Comparison of ENCODE assay signal across 18 cellular contexts in genomic region chr2:178152542-178152941, GRCh38.
"Had no signal": no experiment of that assay in that cellular context is flagged by ENCODE, and none has a peak within 500 bp of the region (broad histone marks: within the 10 kb centered on the region; RNA-seq: fewer than 3 reads in every experiment).

No MANE protein-coding gene starts in this region.

- H3K9me3 ChIP-seq: gastrocnemius medialis, left ventricle myocardium inferior, right atrium auricular region, tibial artery, upper lobe of left lung, uterus had no signal

- ATAC-seq: esophagus mucosa; stimulated activated memory B cell treated with anti-CD40 and anti-IgM and Interleukin-4, amounts not matched to agents 10 μg/mL and 1 μg/mL and 100 μg/mL, for 72 hours had no signal

- H3K4me3 ChIP-seq: gastrocnemius medialis, heart right ventricle, left ventricle myocardium inferior, lung, right atrium auricular region, tibial artery, upper lobe of left lung, uterus had no signal

- H3K4me1 ChIP-seq: heart right ventricle, left ventricle myocardium inferior, right atrium auricular region, uterus had no signal

- H3K27me3 ChIP-seq: gastrocnemius medialis, right atrium auricular region, upper lobe of left lung, uterus had no signal

- H3K27ac ChIP-seq: gastrocnemius medialis, heart right ventricle, left ventricle myocardium inferior, right atrium auricular region, tibial artery, upper lobe of left lung, uterus had no signal

- DNase-seq: cortex of kidney; effector memory CD4-positive, alpha-beta T cell; gastrocnemius medialis; islet precursor cell; left ventricle myocardium inferior; mesendoderm; naive B cell; nephron progenitor cell; stimulated activated CD4-positive, alpha-beta T cell treated with anti-CD3 and anti-CD28 coated beads, Interleukin-1b, Interleukin-23, amount 100 ng/mL, for 48 hours; stimulated activated CD4-positive, alpha-beta T cell treated with anti-CD3 and anti-CD28 coated beads, Interleukin-4, amount 100 ng/mL, for 24 hours; tibial artery; upper lobe of left lung; uterus had no signal

- H3K36me3 ChIP-seq: gastrocnemius medialis, heart right ventricle, left ventricle myocardium inferior, right atrium auricular region, tibial artery, upper lobe of left lung, uterus had no signal
